In genomic region chr10:89206402-89207180, GRCh38 we compare ENCODE assay signal across 8 cellular contexts. TPM values are rescaled to one million over a fixed set of nuclear protein-coding genes. Genes with fewer than 3 reads are reported as not detected.
DNase-seq lines count a peak whose midpoint lies in the region; ATAC-seq and TF ChIP-seq lines count a peak whose summit lies in the region.

No MANE protein-coding gene starts in this region.

- TF ChIP-seq EP300 in stomach (IDR thresholded peaks at IDR 0.05) = no peak

- H3K9me3 ChIP-seq in colonic mucosa = no peaks in the 10 kb centered on the region
- no peaks in the 10 kb centered on the region for H3K9me3 ChIP-seq in lung (ENCODE audit: control insufficient read depth in 2 of 2, insufficient read depth in 1 of 2, low read length in 1 of 2)
- H3K9me3 ChIP-seq in stomach = no peaks in the 10 kb centered on the region

- H3K27ac ChIP-seq in colonic mucosa = peak overlapping the region; percentile 45
- H3K27ac ChIP-seq in lung (ENCODE audit: low read depth in 1 of 2, low read length in 1 of 2) = peak overlapping the region in 1 of 2 donors; percentile 72
- peak overlapping the region in 4 of 5 donors; percentile 75 to 85 (median 82) for H3K27ac ChIP-seq in stomach

- intact Hi-C loops in colonic mucosa (cut with DNase I) (no loop called here), stomach (cut with DNase I; ENCODE audit: low total_unique reads) (loop anchor here (5.0 kb wide), 1 partner anchor 264 kb away; no protein-coding TSS in a partner anchor)

- peak in 4 of 5 donors; percentile 22 to 37 (median 30) for DNase-seq in T-helper 1 cell
- peak; percentile 35 for DNase-seq in colonic mucosa
- no peak for DNase-seq in lung (ENCODE audit: low spot score)
- DNase-seq in stomach = peak; percentile 26
- no peak for DNase-seq in SIG-M5 (lab: John Stamatoyannopoulos, UW)
- no peak for DNase-seq in NCI-H1092 (lab: John Stamatoyannopoulos, UW)

- peak overlapping the region; percentile 4 to 31 for H3K9ac ChIP-seq in colonic mucosa (ENCODE audit: low read depth in 2 of 2, low read length in 2 of 2)

- H3K4me1 ChIP-seq in colonic mucosa = no peaks in the 10 kb centered on the region
- H3K4me1 ChIP-seq in lung (ENCODE audit: control insufficient read depth in 2 of 2, insufficient read depth in 2 of 2, low read length in 2 of 2) = peaks cover 0 to 13% of the 10 kb centered on the region in 2 donors
- peaks cover 13 to 27% (median 22%) of the 10 kb centered on the region in 4 donors for H3K4me1 ChIP-seq in stomach

- no peak for TF ChIP-seq POLR2A in stomach (IDR thresholded peaks at IDR 0.05)

- WGBS in lung, 2 donors = 9 to 19% methylated on average over 42 of the region's 42 CpGs
- WGBS in stomach, 5 donors = 6 to 23% (median 7%) methylated on average over 42 of the region's 42 CpGs

- H3K36me3 ChIP-seq in colonic mucosa = no peaks in the 10 kb centered on the region
- no peaks in the 10 kb centered on the region for H3K36me3 ChIP-seq in lung (ENCODE audit: control insufficient read depth in 2 of 2, insufficient read depth in 2 of 2, low read length in 2 of 2)
- H3K36me3 ChIP-seq in stomach = no peaks in the 10 kb centered on the region

- no peak for TF ChIP-seq CTCF in colonic mucosa (IDR thresholded peaks at IDR 0.05)
- no peak for TF ChIP-seq CTCF in lung (IDR thresholded peaks at IDR 0.05; ENCODE audit: control extremely low read depth, extremely low read depth)
- TF ChIP-seq CTCF in stomach (IDR thresholded peaks at IDR 0.05) = no peak

- H3K27me3 ChIP-seq in colonic mucosa (peaks cover 29% of the 10 kb centered on the region), lung (ENCODE audit: control insufficient read depth, insufficient read depth) (no peaks in the 10 kb centered on the region), stomach (peaks cover 0 to 71% (median 39%) of the 10 kb centered on the region in 3 donors)

- ATAC-seq in GM19395 (IDR thresholded peaks at IDR 0.05; ENCODE audit: unreplicated experiment) (peak; percentile 29), lung (ENCODE audit: insufficient read depth, low FRiP score) (peak; percentile 16), HG02852 (IDR thresholded peaks at IDR 0.05; ENCODE audit: unreplicated experiment) (no peak)

- H3K4me3 ChIP-seq in colonic mucosa (peak overlapping the region; percentile 38), lung (peak overlapping the region; percentile 37), stomach (peak overlapping the region; percentile 49 to 61 (median 52))

RNA-seq across cellular contexts. Expression of gene CH25H, which starts 0.5 kb away (rescaled TPM):
- total RNA-seq in colonic mucosa (1 to 10 TPM in 1 of 2 donors, under 1 TPM in 1; 0.40 to 1.7 TPM), lung (1 to 10 TPM; 1.2 to 4.5 TPM), stomach (10 to 100 TPM in 1 of 5 donors, 1 to 10 TPM in 2, not detected in 2; 1.7 to 26.3 (median 5.7) TPM)
- polyA plus RNA-seq in lung (10 to 100 TPM in 1 of 2 donors, 1 to 10 TPM in 1; 3.0 to 25.2 TPM), stomach (1 to 10 TPM; 2.7 to 9.8 (median 5.0) TPM)

RNA-seq across cellular contexts. Expression of gene LIPA, which starts 45.0 kb away (rescaled TPM):
- total RNA-seq in colonic mucosa (10 to 100 TPM; 30.4 to 37.8 TPM), lung (100 to 1,000 TPM in 1 of 2 donors, 10 to 100 TPM in 1; 51.6 to 140 TPM), stomach (10 to 100 TPM in 4 of 5 donors, 1 to 10 TPM in 1; 1.8 to 65.9 (median 13.4) TPM)
- polyA plus RNA-seq in lung (10 to 100 TPM; 24.0 to 91.8 TPM), stomach (10 to 100 TPM; 12.2 to 22.8 (median 12.6) TPM)

Comparison
In these comparisons a context has a peak if more than half of its experiments do, and no peak if none do; other contexts are left out.
1. DNase-seq: peak in T-helper 1 cell (4 of 5), colonic mucosa (single experiment) and stomach (single experiment); none in lung (single experiment), SIG-M5 (single experiment) and NCI-H1092 (single experiment).
2. Peak in every context shown above with its lines, with median percentiles within 50 percentile points of each other: H3K4me3 ChIP-seq.